In the genomic region with DNA sequence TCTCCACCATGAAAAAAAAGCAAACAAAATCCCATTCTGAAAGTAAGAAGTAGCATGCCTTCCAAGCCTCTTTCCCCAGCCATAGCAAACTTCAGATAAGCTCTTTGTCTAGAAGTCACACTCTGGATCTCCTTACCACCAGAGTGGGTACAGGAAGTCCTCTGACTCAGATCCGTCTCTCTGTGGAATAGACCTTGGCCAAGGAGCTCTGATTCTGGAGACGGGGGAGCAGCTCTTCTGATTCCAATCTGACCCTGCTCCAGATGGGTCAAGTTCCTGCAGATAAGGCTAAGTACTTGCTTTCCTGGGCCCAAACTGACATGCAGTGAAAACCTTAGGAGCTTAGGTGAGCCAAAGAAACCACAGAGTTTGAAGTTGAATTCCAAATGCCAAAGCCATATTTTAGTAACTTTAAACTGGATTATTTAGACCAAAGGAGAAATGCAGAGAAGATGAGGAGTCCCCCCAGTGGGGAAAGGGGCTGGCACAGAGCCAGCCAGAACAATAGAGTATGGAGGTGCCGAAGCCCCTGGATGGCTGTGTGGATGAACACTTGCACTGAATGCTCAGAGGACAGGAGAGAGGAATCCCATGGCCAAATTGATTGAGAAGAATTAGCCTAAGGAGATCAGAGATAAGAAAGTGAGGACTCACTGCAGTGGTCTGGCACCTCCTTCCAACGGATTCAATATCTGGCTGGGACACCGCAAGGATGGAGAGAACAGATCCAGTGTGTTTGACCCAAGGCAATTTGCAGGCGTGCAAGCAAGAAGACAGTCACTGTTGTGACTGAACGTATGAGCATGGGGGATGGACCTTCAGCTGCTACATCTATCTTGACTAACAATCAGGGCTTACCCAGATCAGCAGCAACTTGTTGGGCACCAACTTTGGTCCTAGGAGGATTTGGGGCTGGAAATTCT, we compare ENCODE assay signal across 1 cellular context.
TF ChIP-seq lines count a peak whose summit lies in the region.

No MANE protein-coding gene starts in this region.

TF ChIP-seq in K562, 482 proteins besides CTCF, POLR2A, EP300 and RAD21 (continues in another document):
- peak in 1 of 2 experiments; percentile 97; a peak in 2 of 4 replicates for TF ChIP-seq ARNT (IDR thresholded peaks at IDR 0.05)
- TF ChIP-seq, protein P1, sequence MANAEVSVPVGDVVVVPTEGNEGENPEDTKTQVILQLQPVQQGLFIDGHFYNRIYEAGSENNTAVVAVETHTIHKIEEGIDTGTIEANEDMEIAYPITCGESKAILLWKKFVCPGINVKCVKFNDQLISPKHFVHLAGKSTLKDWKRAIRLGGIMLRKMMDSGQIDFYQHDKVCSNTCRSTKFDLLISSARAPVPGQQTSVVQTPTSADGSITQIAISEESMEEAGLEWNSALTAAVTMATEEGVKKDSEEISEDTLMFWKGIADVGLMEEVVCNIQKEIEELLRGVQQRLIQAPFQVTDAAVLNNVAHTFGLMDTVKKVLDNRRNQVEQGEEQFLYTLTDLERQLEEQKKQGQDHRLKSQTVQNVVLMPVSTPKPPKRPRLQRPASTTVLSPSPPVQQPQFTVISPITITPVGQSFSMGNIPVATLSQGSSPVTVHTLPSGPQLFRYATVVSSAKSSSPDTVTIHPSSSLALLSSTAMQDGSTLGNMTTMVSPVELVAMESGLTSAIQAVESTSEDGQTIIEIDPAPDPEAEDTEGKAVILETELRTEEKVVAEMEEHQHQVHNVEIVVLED (CRISPR knock-in tag; IDR thresholded peaks at IDR 0.05): no peak
- no peak for TF ChIP-seq EHMT2 (IDR thresholded peaks at IDR 0.05)
- TF ChIP-seq, protein P2, sequence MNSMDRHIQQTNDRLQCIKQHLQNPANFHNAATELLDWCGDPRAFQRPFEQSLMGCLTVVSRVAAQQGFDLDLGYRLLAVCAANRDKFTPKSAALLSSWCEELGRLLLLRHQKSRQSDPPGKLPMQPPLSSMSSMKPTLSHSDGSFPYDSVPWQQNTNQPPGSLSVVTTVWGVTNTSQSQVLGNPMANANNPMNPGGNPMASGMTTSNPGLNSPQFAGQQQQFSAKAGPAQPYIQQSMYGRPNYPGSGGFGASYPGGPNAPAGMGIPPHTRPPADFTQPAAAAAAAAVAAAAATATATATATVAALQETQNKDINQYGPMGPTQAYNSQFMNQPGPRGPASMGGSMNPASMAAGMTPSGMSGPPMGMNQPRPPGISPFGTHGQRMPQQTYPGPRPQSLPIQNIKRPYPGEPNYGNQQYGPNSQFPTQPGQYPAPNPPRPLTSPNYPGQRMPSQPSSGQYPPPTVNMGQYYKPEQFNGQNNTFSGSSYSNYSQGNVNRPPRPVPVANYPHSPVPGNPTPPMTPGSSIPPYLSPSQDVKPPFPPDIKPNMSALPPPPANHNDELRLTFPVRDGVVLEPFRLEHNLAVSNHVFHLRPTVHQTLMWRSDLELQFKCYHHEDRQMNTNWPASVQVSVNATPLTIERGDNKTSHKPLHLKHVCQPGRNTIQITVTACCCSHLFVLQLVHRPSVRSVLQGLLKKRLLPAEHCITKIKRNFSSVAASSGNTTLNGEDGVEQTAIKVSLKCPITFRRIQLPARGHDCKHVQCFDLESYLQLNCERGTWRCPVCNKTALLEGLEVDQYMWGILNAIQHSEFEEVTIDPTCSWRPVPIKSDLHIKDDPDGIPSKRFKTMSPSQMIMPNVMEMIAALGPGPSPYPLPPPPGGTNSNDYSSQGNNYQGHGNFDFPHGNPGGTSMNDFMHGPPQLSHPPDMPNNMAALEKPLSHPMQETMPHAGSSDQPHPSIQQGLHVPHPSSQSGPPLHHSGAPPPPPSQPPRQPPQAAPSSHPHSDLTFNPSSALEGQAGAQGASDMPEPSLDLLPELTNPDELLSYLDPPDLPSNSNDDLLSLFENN (IDR thresholded peaks at IDR 0.05; ENCODE audit: low read depth in 2 of 2, low read length in 2 of 2): peak in 1 of 2 experiments; percentile 11; a peak in 1 of 4 replicates
- peak; percentile 53; the same call in 1 of the 2 replicates for TF ChIP-seq JUND (IDR thresholded peaks at IDR 0.05; ENCODE audit: borderline replicate concordance, low read depth, low read length)
- peak; percentile 31; the same call in 1 of the 3 replicates for TF ChIP-seq JUND (tag; IDR thresholded peaks at IDR 0.05; ENCODE audit: borderline replicate concordance, low read depth, low read length)
- TF ChIP-seq NFIC (IDR thresholded peaks at IDR 0.05): peak; percentile 91
- TF ChIP-seq ATF3 (IDR thresholded peaks at IDR 0.05): peak; percentile 19; the same call in 1 of the 2 replicates
- TF ChIP-seq ATF3 (CRISPR knock-in tag; conservative IDR thresholded peaks at IDR 0.05): no peak
- peak; percentile 33; the same call in 1 of the 2 replicates for TF ChIP-seq CTBP1 (IDR thresholded peaks at IDR 0.05; ENCODE audit: borderline replicate concordance)
- 0 out of 2 replicates have a peak, but pooled peaks have one; percentile 56 for TF ChIP-seq SMARCC2 (IDR thresholded peaks at IDR 0.05; ENCODE audit: low read depth)
- TF ChIP-seq ARID1B (IDR thresholded peaks at IDR 0.05): peak; percentile 82
- no peak for TF ChIP-seq MYC (IDR thresholded peaks at IDR 0.05; ENCODE audit: low read depth, low read length)
- no peak for TF ChIP-seq MYC (CRISPR knock-in tag; IDR thresholded peaks at IDR 0.05; ENCODE audit: borderline replicate concordance, low read depth)
- TF ChIP-seq, protein P3, sequence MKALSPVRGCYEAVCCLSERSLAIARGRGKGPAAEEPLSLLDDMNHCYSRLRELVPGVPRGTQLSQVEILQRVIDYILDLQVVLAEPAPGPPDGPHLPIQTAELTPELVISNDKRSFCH (CRISPR knock-in tag; IDR thresholded peaks at IDR 0.05): no peak
- TF ChIP-seq, protein P3 (tag; IDR thresholded peaks at IDR 0.05): no peak
- peak; percentile 37; the same call in 1 of the 2 replicates for TF ChIP-seq NFIX (CRISPR knock-in tag; IDR thresholded peaks at IDR 0.05; ENCODE audit: low read depth)
- peak; percentile 85 for TF ChIP-seq FOSL1 (tag; conservative IDR thresholded peaks at IDR 0.05)
- no peak for TF ChIP-seq ZNF586 (CRISPR knock-in tag; conservative IDR thresholded peaks at IDR 0.05)
- peak; percentile 26; the same call in 1 of the 2 replicates for TF ChIP-seq EGR1 (conservative IDR thresholded peaks at IDR 0.05)
- TF ChIP-seq PML (IDR thresholded peaks at IDR 0.05; ENCODE audit: low read length): peak; percentile 39; the same call in 1 of the 2 replicates
- no peak for TF ChIP-seq BRD4 (IDR thresholded peaks at IDR 0.05)
- TF ChIP-seq GABPB1 (CRISPR knock-in tag; IDR thresholded peaks at IDR 0.05): no peak
- TF ChIP-seq SRF (CRISPR knock-in tag; IDR thresholded peaks at IDR 0.05): no peak
- no peak for TF ChIP-seq ATF1 (CRISPR knock-in tag; IDR thresholded peaks at IDR 0.05)
- no peak for TF ChIP-seq ATF1 (tag; IDR thresholded peaks at IDR 0.05)
- no peak for TF ChIP-seq ZBTB8A (IDR thresholded peaks at IDR 0.05; ENCODE audit: partially characterized antibody)
- TF ChIP-seq KDM1A (IDR thresholded peaks at IDR 0.05): peak; percentile 60 to 74; a peak in 2 of 4 replicates
- TF ChIP-seq NR2C1 (IDR thresholded peaks at IDR 0.05): no peak
- 0 out of 2 replicates have a peak, but pooled peaks have one; percentile 21 for TF ChIP-seq NR2C1 (tag; IDR thresholded peaks at IDR 0.05)
- TF ChIP-seq E2F3 (CRISPR knock-in tag; IDR thresholded peaks at IDR 0.05): no peak
- TF ChIP-seq CBFA2T2 (conservative IDR thresholded peaks at IDR 0.05): peak; percentile 49
- TF ChIP-seq MYNN (IDR thresholded peaks at IDR 0.05): 0 out of 2 replicates have a peak, but pooled peaks have one; percentile 41
- no peak for TF ChIP-seq MYNN (CRISPR knock-in tag; IDR thresholded peaks at IDR 0.05)
- TF ChIP-seq SMC3 (conservative IDR thresholded peaks at IDR 0.05; ENCODE audit: insufficient read depth, low read depth, low read length): no peak
- TF ChIP-seq SMAD4 (CRISPR knock-in tag; conservative IDR thresholded peaks at IDR 0.05): peak; percentile 45; the same call in 1 of the 2 replicates
- 0 out of 2 replicates have a peak, but pooled peaks have one; percentile 33 for TF ChIP-seq JUN (IDR thresholded peaks at IDR 0.05; ENCODE audit: borderline replicate concordance, low read depth, low read length)
- TF ChIP-seq JUN (CRISPR knock-in tag; IDR thresholded peaks at IDR 0.05; ENCODE audit: borderline replicate concordance): no peak
- TF ChIP-seq ELF1 (tag; IDR thresholded peaks at IDR 0.05): 0 out of 2 replicates have a peak, but pooled peaks have one; percentile 26
- TF ChIP-seq ZBTB40 (IDR thresholded peaks at IDR 0.05): 0 out of 2 replicates have a peak, but pooled peaks have one; percentile 11
- TF ChIP-seq ZBTB40 (CRISPR knock-in tag; IDR thresholded peaks at IDR 0.05): no peak
- 0 out of 2 replicates have a peak, but pooled peaks have one; percentile 24 for TF ChIP-seq DMBX1 (CRISPR knock-in tag; IDR thresholded peaks at IDR 0.05; ENCODE audit: borderline replicate concordance)
- TF ChIP-seq KLF16 (IDR thresholded peaks at IDR 0.05): peak; percentile 53; the same call in 1 of the 2 replicates
- 0 out of 2 replicates have a peak, but pooled peaks have one; percentile 43 for TF ChIP-seq NR2F6 (CRISPR knock-in tag; IDR thresholded peaks at IDR 0.05)
- TF ChIP-seq TCF3 (CRISPR knock-in tag; IDR thresholded peaks at IDR 0.05): peak; percentile 52
- TF ChIP-seq ETV5 (CRISPR knock-in tag; IDR thresholded peaks at IDR 0.05; ENCODE audit: low read depth): peak; percentile 15; the same call in 1 of the 2 replicates
- no peak for TF ChIP-seq ZNF76 (CRISPR knock-in tag; IDR thresholded peaks at IDR 0.05; ENCODE audit: borderline replicate concordance)
- TF ChIP-seq PCBP1 (IDR thresholded peaks at IDR 0.05; ENCODE audit: low read depth, low read length, poor library complexity, severe bottlenecking): no peak
